ENCODE assay signal across 19 cellular contexts in genomic region chr5:98902733-98903132, GRCh38. TPM values are rescaled to one million over a fixed set of nuclear protein-coding genes. Genes with fewer than 3 reads are reported as not detected.
A peak's percentile ranks its signal among the peaks of the same experiment; 100 is the strongest.
DNase-seq lines count a peak whose midpoint lies in the region; ATAC-seq and TF ChIP-seq lines count a peak whose summit lies in the region.
"Had no signal": no experiment of that assay in that cellular context is flagged by ENCODE, and none has a peak within 500 bp of the region (broad histone marks: within the 10 kb centered on the region; RNA-seq: fewer than 3 reads in every experiment).

No MANE protein-coding gene starts in this region.

- ATAC-seq in PC-3 (no peak), GM18861 (IDR thresholded peaks at IDR 0.05; ENCODE audit: unreplicated experiment) (no peak), GM18519 (IDR thresholded peaks at IDR 0.05; ENCODE audit: low FRiP score, unreplicated experiment) (no peak)
- ATAC-seq: GM12878 had no signal

- peaks cover 59% of the 10 kb centered on the region for H3K36me3 ChIP-seq in PC-3 (ENCODE audit: low read depth, low read length)
- H3K36me3 ChIP-seq: uterus had no signal

- H3K27me3 Mint-ChIP-seq in activated T-helper 2 cell treated with anti-CD3 and anti-CD28 coated beads, Interferon-gamma antibody, Interleukin-2, Interleukin-4, amounts not matched to agents 10 μg/mL and 5 μg/mL and 100 μg/mL, durations not matched to agents 14 hours and 24 hours and 36 hours (ENCODE audit: low read depth), result no peaks in the 10 kb centered on the region
- H3K27me3 Mint-ChIP-seq: activated CD4-positive, alpha-beta T cell treated with anti-CD3 and anti-CD28 coated beads, Interleukin-2, amount 10 ng/mL, durations not matched to agents 7 days and 5 days; activated naive CD8-positive, alpha-beta T cell had no signal

- H2AFZ ChIP-seq in PC-3 (ENCODE audit: low read length), result no peak overlapping the region

- peaks cover 47% of the 10 kb centered on the region for H3K4me1 ChIP-seq in PC-3 (ENCODE audit: insufficient read depth, low read length)
- H3K4me1 ChIP-seq: SJSA1, uterus had no signal

- DNase-seq in AG08396 (ENCODE audit: low spot score) (peak; percentile 12), PC-3 (peak; percentile 51), cardiac fibroblast (ENCODE audit: low read depth in 2 of 2) (peak; percentile 22 to 68), lung microvascular endothelial cell (ENCODE audit: low read depth in 2 of 2) (peak; percentile 7 to 59), ureter (ENCODE audit: low spot score) (no peak)
- DNase-seq in activated T-helper 2 cell treated with anti-CD3 and anti-CD28 coated beads, Interferon-gamma antibody, Interleukin-2, Interleukin-4, amounts not matched to agents 10 μg/mL and 5 μg/mL and 100 μg/mL, durations not matched to agents 14 hours and 24 hours and 36 hours (ENCODE audit: low spot score), result no peak
- DNase-seq: activated CD4-positive, alpha-beta T cell treated with anti-CD3 and anti-CD28 coated beads, Interleukin-2, amount 10 ng/mL, durations not matched to agents 7 days and 5 days; GOT3; islet precursor cell; MG63; NCI-H1930; NCI-H524 treated with DMSO at 0.1 percent for 48 hours; uterus had no signal

- POLR2A ChIA-PET in PC-3 (lab: Charles Lee; ENCODE audit: unreplicated experiment), result no interaction called here

- no TSS peak for BruUV-seq in PC-3 (replicated peaks; lab: Mats Ljungman, UMichigan)

- peaks cover 26% of the 10 kb centered on the region for H3K4me1 Mint-ChIP-seq in activated T-helper 2 cell treated with anti-CD3 and anti-CD28 coated beads, Interferon-gamma antibody, Interleukin-2, Interleukin-4, amounts not matched to agents 10 μg/mL and 5 μg/mL and 100 μg/mL, durations not matched to agents 14 hours and 24 hours and 36 hours (ENCODE audit: low read depth)

- no peaks in the 10 kb centered on the region for H3K9me2 ChIP-seq in PC-3 (replicated peaks; ENCODE audit: low read length)

- H3K27ac ChIP-seq in PC-3 (ENCODE audit: low read length), result no peak overlapping the region
- H3K27ac ChIP-seq: SJSA1, uterus had no signal

- no peaks in the 10 kb centered on the region for H3K9me3 ChIP-seq in PC-3 (ENCODE audit: low read length)
- H3K9me3 ChIP-seq: MG63, SJSA1, uterus had no signal

- TF ChIP-seq CTCF in PC-3 (conservative IDR thresholded peaks at IDR 0.05; ENCODE audit: low read depth, low read length) (no peak), cardiac fibroblast (IDR thresholded peaks at IDR 0.05; ENCODE audit: low read depth, low read length) (no peak)

- intact Hi-C loops in PC-3 (cut with micrococcal nuclease), result no loop called here
- intact Hi-C loops in activated T-helper 2 cell treated with anti-CD3 and anti-CD28 coated beads, Interferon-gamma antibody, Interleukin-2, Interleukin-4, amounts not matched to agents 10 μg/mL and 5 μg/mL and 100 μg/mL, durations not matched to agents 14 hours and 24 hours and 36 hours (cut with micrococcal nuclease), result loop anchor here (5.0 kb wide), 1 partner anchor 35 kb away; no protein-coding TSS in a partner anchor

- H3K27ac Mint-ChIP-seq in activated T-helper 2 cell treated with anti-CD3 and anti-CD28 coated beads, Interferon-gamma antibody, Interleukin-2, Interleukin-4, amounts not matched to agents 10 μg/mL and 5 μg/mL and 100 μg/mL, durations not matched to agents 14 hours and 24 hours and 36 hours, result no peak overlapping the region
- H3K27ac Mint-ChIP-seq: activated CD4-positive, alpha-beta T cell treated with anti-CD3 and anti-CD28 coated beads, Interleukin-2, amount 10 ng/mL, durations not matched to agents 7 days and 5 days; activated naive CD8-positive, alpha-beta T cell had no signal

- no peak overlapping the region for H3K9ac ChIP-seq in PC-3 (ENCODE audit: low read length)

- H3K36me3 Mint-ChIP-seq in activated T-helper 2 cell treated with anti-CD3 and anti-CD28 coated beads, Interferon-gamma antibody, Interleukin-2, Interleukin-4, amounts not matched to agents 10 μg/mL and 5 μg/mL and 100 μg/mL, durations not matched to agents 14 hours and 24 hours and 36 hours (ENCODE audit: low read depth), result peaks cover 54% of the 10 kb centered on the region

- H3K4me3 Mint-ChIP-seq in activated T-helper 2 cell treated with anti-CD3 and anti-CD28 coated beads, Interferon-gamma antibody, Interleukin-2, Interleukin-4, amounts not matched to agents 10 μg/mL and 5 μg/mL and 100 μg/mL, durations not matched to agents 14 hours and 24 hours and 36 hours (ENCODE audit: low read depth), result no peak overlapping the region
- H3K4me3 Mint-ChIP-seq: activated CD4-positive, alpha-beta T cell treated with anti-CD3 and anti-CD28 coated beads, Interleukin-2, amount 10 ng/mL, durations not matched to agents 7 days and 5 days; activated naive CD8-positive, alpha-beta T cell; neural crest cell had no signal

- no peak overlapping the region for H3K4me3 ChIP-seq in PC-3 (ENCODE audit: low read length)
- H3K4me3 ChIP-seq in cardiac fibroblast (replicated peaks in 1 of 2; ENCODE audit: low read depth in 2 of 2, low read length in 2 of 2), result no peak overlapping the region
- H3K4me3 ChIP-seq: GM12878, MG63, SJSA1, uterus had no signal

- H4K20me1 ChIP-seq in PC-3 (ENCODE audit: low read length), result peaks cover 20% of the 10 kb centered on the region

- peaks cover 13% of the 10 kb centered on the region for H3F3A ChIP-seq in PC-3 (ENCODE audit: low read length, unreplicated experiment)

- no peaks in the 10 kb centered on the region for H3K9me3 Mint-ChIP-seq in activated T-helper 2 cell treated with anti-CD3 and anti-CD28 coated beads, Interferon-gamma antibody, Interleukin-2, Interleukin-4, amounts not matched to agents 10 μg/mL and 5 μg/mL and 100 μg/mL, durations not matched to agents 14 hours and 24 hours and 36 hours
- H3K9me3 Mint-ChIP-seq: activated CD4-positive, alpha-beta T cell treated with anti-CD3 and anti-CD28 coated beads, Interleukin-2, amount 10 ng/mL, durations not matched to agents 7 days and 5 days; neural crest cell had no signal

- CTCF ChIA-PET in PC-3 (lab: Charles Lee), result no interaction called here

- 0 out of 2 replicates have a peak overlapping the region, but pooled peaks have one; percentile 9 for H3K4me2 ChIP-seq in PC-3 (ENCODE audit: low read length)

- peaks cover 52% of the 10 kb centered on the region for H3K79me2 ChIP-seq in PC-3 (ENCODE audit: low read length)

- H3K27me3 ChIP-seq in PC-3 (ENCODE audit: low read length), result no peaks in the 10 kb centered on the region
- H3K27me3 ChIP-seq: MG63, SJSA1, uterus had no signal

RNA-seq across cellular contexts. Expression of gene CHD1, which starts 26.1 kb away (rescaled TPM):
- total RNA-seq in PC-3 (2014; rRNA removed), result 45.9 and 52.3 TPM in 2 replicates
- total RNA-seq in lung microvascular endothelial cell, result 44.2 and 47.8 TPM in 2 replicates
- total RNA-seq in ureter, result 53.5 TPM
- 67.6 and 72.1 TPM in 2 replicates for total RNA-seq in activated T-helper 2 cell treated with anti-CD3 and anti-CD28 coated beads, Interferon-gamma antibody, Interleukin-2, Interleukin-4, amounts not matched to agents 10 μg/mL and 5 μg/mL and 100 μg/mL, durations not matched to agents 14 hours and 24 hours and 36 hours

Comparison
In these comparisons a context has a peak if more than half of its experiments do, and no peak if none do; other contexts are left out.
1. DNase-seq: peak in AG08396 (single experiment), PC-3 (single experiment), cardiac fibroblast (2 of 2) and lung microvascular endothelial cell (2 of 2); none in ureter (single experiment) and activated T-helper 2 cell treated with anti-CD3 and anti-CD28 coated beads, Interferon-gamma antibody, Interleukin-2, Interleukin-4, amounts not matched to agents 10 μg/mL and 5 μg/mL and 100 μg/mL, durations not matched to agents 14 hours and 24 hours and 36 hours (single experiment).